Comparison of ENCODE assay signal across 8 cellular contexts in genomic region chr17:44636562-44636961, GRCh38. TPM values are rescaled to one million over a fixed set of nuclear protein-coding genes. Genes with fewer than 3 reads are reported as not detected.
DNase-seq lines count a peak whose midpoint lies in the region; ATAC-seq and TF ChIP-seq lines count a peak whose summit lies in the region.

No MANE protein-coding gene starts in this region.

- H3K36me3 ChIP-seq in ascending aorta = no peaks in the 10 kb centered on the region
- no peaks in the 10 kb centered on the region for H3K36me3 ChIP-seq in suprapubic skin

- H3K27me3 ChIP-seq in ascending aorta (no peaks in the 10 kb centered on the region), suprapubic skin (no peaks in the 10 kb centered on the region)

- H3K27me3 Mint-ChIP-seq in stimulated activated naive CD8-positive, alpha-beta T cell treated with anti-CD3 and anti-CD28 coated beads, Interleukin-15, amount 100 ng/mL, for 72 hours = peaks cover 14% of the 10 kb centered on the region

- TF ChIP-seq EP300 in suprapubic skin (IDR thresholded peaks at IDR 0.05) = no peak

- DNase-seq in Daoy (ENCODE audit: low read depth) (peak; percentile 13), MV-4-11 (lab: John Stamatoyannopoulos, UW) (peak; percentile 78), ascending aorta (ENCODE audit: low spot score in 2 of 2) (no peak), left kidney (ENCODE audit: low read depth, low spot score) (peak; percentile 70), suprapubic skin (ENCODE audit: low spot score in 2 of 2) (no peak), HPDE6-E6E7 (ENCODE audit: extremely low spot score) (no peak), SHP77 (lab: John Stamatoyannopoulos, UW) (no peak)
- no peak for DNase-seq in stimulated activated naive CD8-positive, alpha-beta T cell treated with anti-CD3 and anti-CD28 coated beads, Interleukin-15, amount 100 ng/mL, for 72 hours

- H3K4me3 Mint-ChIP-seq in stimulated activated naive CD8-positive, alpha-beta T cell treated with anti-CD3 and anti-CD28 coated beads, Interleukin-15, amount 100 ng/mL, for 72 hours = no peak overlapping the region

- H3K27ac Mint-ChIP-seq in stimulated activated naive CD8-positive, alpha-beta T cell treated with anti-CD3 and anti-CD28 coated beads, Interleukin-15, amount 100 ng/mL, for 72 hours = no peak overlapping the region

- H3K9me3 ChIP-seq in ascending aorta (no peaks in the 10 kb centered on the region), suprapubic skin (no peaks in the 10 kb centered on the region)

- H3K4me1 ChIP-seq in ascending aorta (no peaks in the 10 kb centered on the region), suprapubic skin (no peaks in the 10 kb centered on the region)

- 53% methylated on average over 1 of the region's 1 CpG for WGBS in suprapubic skin

- no peaks in the 10 kb centered on the region for H3K9me3 Mint-ChIP-seq in stimulated activated naive CD8-positive, alpha-beta T cell treated with anti-CD3 and anti-CD28 coated beads, Interleukin-15, amount 100 ng/mL, for 72 hours

- no peak for TF ChIP-seq POLR2A in suprapubic skin (IDR thresholded peaks at IDR 0.05)

- H3K27ac ChIP-seq in ascending aorta = no peak overlapping the region
- no peak overlapping the region for H3K27ac ChIP-seq in suprapubic skin

- TF ChIP-seq CTCF in ascending aorta (IDR thresholded peaks at IDR 0.05) (peak; percentile 50 to 70 (median 67)), suprapubic skin (IDR thresholded peaks at IDR 0.05) (no peak)

- no peaks in the 10 kb centered on the region for H3K4me1 Mint-ChIP-seq in stimulated activated naive CD8-positive, alpha-beta T cell treated with anti-CD3 and anti-CD28 coated beads, Interleukin-15, amount 100 ng/mL, for 72 hours

- no peak overlapping the region for H3K4me3 ChIP-seq in ascending aorta
- H3K4me3 ChIP-seq in suprapubic skin = no peak overlapping the region

- intact Hi-C loops in ascending aorta (cut with DNase I) = loop anchor here (1.0 to 2.0 kb wide), 2 partner anchors 78 to 103 kb away; no protein-coding TSS in a partner anchor

- ATAC-seq in stimulated activated naive CD8-positive, alpha-beta T cell treated with anti-CD3 and anti-CD28 coated beads, Interleukin-15, amount 100 ng/mL, for 72 hours = no peak

RNA-seq across cellular contexts. Expression of gene MEIOC, which starts 19.7 kb away (rescaled TPM):
- 0.27 and 0.34 TPM in 2 replicates for total RNA-seq in Daoy (2014; rRNA removed; shearing (Covaris generic))
- total RNA-seq in ascending aorta (not detected), suprapubic skin (not detected)

RNA-seq across cellular contexts. Expression of gene CCDC43, which starts 53.0 kb away (rescaled TPM):
- total RNA-seq in Daoy (2014; rRNA removed; shearing (Covaris generic)) = 55.5 and 57.0 TPM in 2 replicates
- 2.6 TPM for total RNA-seq in ascending aorta
- 10 to 100 TPM; 11.2 to 13.3 (median 12.2) TPM for total RNA-seq in suprapubic skin

Comparison
In these comparisons a context has a peak if more than half of its experiments do, and no peak if none do; other contexts are left out.
1. DNase-seq: peak in Daoy (single experiment), MV-4-11 (single experiment) and left kidney (single experiment); none in ascending aorta (0 of 2), stimulated activated naive CD8-positive, alpha-beta T cell treated with anti-CD3 and anti-CD28 coated beads, Interleukin-15, amount 100 ng/mL, for 72 hours (0 of 2), suprapubic skin (0 of 2), HPDE6-E6E7 (single experiment) and SHP77 (0 of 2).
2. CTCF ChIP-seq: peak in ascending aorta (3 of 3); none in suprapubic skin (0 of 2).